ENCODE assay signal across 8 cellular contexts in the genomic region with DNA sequence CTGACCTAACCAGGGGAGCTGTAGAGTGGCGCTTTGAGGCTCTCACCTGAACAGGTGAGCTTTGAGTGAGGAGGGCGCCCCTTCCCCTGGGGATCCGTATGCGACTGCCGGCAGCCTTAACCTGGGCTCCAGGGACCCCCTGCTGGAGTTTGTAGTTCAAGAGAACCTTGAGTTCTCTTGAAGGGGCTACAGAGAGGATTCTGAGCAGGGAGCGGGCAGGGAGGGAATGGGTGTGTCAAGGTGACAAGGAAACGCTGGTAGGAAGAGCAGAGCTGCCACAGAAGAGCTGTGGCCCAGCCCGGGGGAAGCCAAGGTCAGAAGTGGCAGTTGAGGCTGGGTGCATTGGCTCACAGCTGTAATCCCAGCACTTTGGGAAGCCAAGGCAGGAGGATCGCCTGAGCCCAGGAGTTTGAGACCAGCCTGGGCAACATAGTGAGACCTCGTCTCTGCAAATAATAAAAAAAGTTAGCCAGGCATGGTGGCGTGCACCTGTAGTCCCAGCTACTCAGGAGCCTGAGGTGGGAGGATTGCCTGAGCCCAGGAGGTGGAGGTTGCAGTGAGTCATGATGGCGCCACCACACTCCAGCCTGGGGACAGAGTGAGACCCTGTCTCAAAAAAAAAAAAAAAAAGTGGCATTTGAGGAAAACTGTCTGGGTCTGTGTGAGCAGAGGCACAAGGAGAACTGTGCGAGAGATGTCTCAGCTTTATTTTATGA. TPM values are rescaled to one million over a fixed set of nuclear protein-coding genes. Genes with fewer than 3 reads are reported as not detected.
DNase-seq lines count a peak whose midpoint lies in the region; ATAC-seq and TF ChIP-seq lines count a peak whose summit lies in the region.

No MANE protein-coding gene starts in this region.

- H3K27me3 Mint-ChIP-seq in activated CD8-positive, alpha-beta memory T cell treated with anti-CD3 and anti-CD28 coated beads, Interleukin-2, amount 10 ng/mL, durations not matched to agents 7 days and 5 days: peaks cover 6% of the 10 kb centered on the region
- H3K27me3 Mint-ChIP-seq in activated naive CD8-positive, alpha-beta T cell treated with anti-CD3 and anti-CD28 coated beads, Interleukin-2, amount 50 U/mL, for 24 hours: peaks cover 7% of the 10 kb centered on the region

- H3K36me3 ChIP-seq in left lung: peaks cover 0 to 8% of the 10 kb centered on the region in 2 donors
- no peaks in the 10 kb centered on the region for H3K36me3 ChIP-seq in brain microvascular endothelial cell (replicated peaks)

- H3K4me3 ChIP-seq in left lung (peak overlapping the region; percentile 38 to 73), brain microvascular endothelial cell (ENCODE audit: low read depth, low read length) (no peak overlapping the region)

- ATAC-seq in activated CD8-positive, alpha-beta memory T cell treated with anti-CD3 and anti-CD28 coated beads, Interleukin-2, amount 10 ng/mL, durations not matched to agents 7 days and 5 days: no peak
- no peak for ATAC-seq in activated naive CD8-positive, alpha-beta T cell treated with anti-CD3 and anti-CD28 coated beads, Interleukin-2, amount 50 U/mL, for 24 hours
- ATAC-seq in left lung: peak; percentile 6
- no peak for ATAC-seq in GM21737 (IDR thresholded peaks at IDR 0.05; ENCODE audit: unreplicated experiment)

- no peaks in the 10 kb centered on the region for H3K9me3 Mint-ChIP-seq in activated CD8-positive, alpha-beta memory T cell treated with anti-CD3 and anti-CD28 coated beads, Interleukin-2, amount 10 ng/mL, durations not matched to agents 7 days and 5 days (ENCODE audit: low read depth)
- H3K9me3 Mint-ChIP-seq in activated naive CD8-positive, alpha-beta T cell treated with anti-CD3 and anti-CD28 coated beads, Interleukin-2, amount 50 U/mL, for 24 hours: no peaks in the 10 kb centered on the region

- peaks cover 16% of the 10 kb centered on the region for H3K4me1 Mint-ChIP-seq in activated CD8-positive, alpha-beta memory T cell treated with anti-CD3 and anti-CD28 coated beads, Interleukin-2, amount 10 ng/mL, durations not matched to agents 7 days and 5 days
- peaks cover 11% of the 10 kb centered on the region for H3K4me1 Mint-ChIP-seq in activated naive CD8-positive, alpha-beta T cell treated with anti-CD3 and anti-CD28 coated beads, Interleukin-2, amount 50 U/mL, for 24 hours

- TF ChIP-seq CTCF in left lung (IDR thresholded peaks at IDR 0.05) (no peak), brain microvascular endothelial cell (IDR thresholded peaks at IDR 0.05; ENCODE audit: low read depth, low read length, missing control alignments) (no peak)

- peaks cover 9% of the 10 kb centered on the region for H3K36me3 Mint-ChIP-seq in activated CD8-positive, alpha-beta memory T cell treated with anti-CD3 and anti-CD28 coated beads, Interleukin-2, amount 10 ng/mL, durations not matched to agents 7 days and 5 days
- peaks cover 7% of the 10 kb centered on the region for H3K36me3 Mint-ChIP-seq in activated naive CD8-positive, alpha-beta T cell treated with anti-CD3 and anti-CD28 coated beads, Interleukin-2, amount 50 U/mL, for 24 hours (ENCODE audit: low read depth)

- in situ Hi-C loops in brain microvascular endothelial cell (cut with HindIII; ENCODE audit: low pct_ligation_motif_present, low sequenced_read_pairs): no loop called here

- H3K27ac ChIP-seq in left lung (peak overlapping the region; percentile 72 to 76), substantia nigra (ENCODE audit: low read depth, low read length, poor library complexity, severe bottlenecking) (peak overlapping the region; percentile 30), brain microvascular endothelial cell (no peak overlapping the region)

- intact Hi-C loops in left lung (cut with DNase I): loop anchor here (10.0 kb wide), 2 partner anchors 58 to 102 kb away; partner anchors contain the start of gene MYO15B (in 1 of the 2)

- CTCF ChIA-PET in activated CD8-positive, alpha-beta memory T cell treated with anti-CD3 and anti-CD28 coated beads, Interleukin-2, amount 10 ng/mL, durations not matched to agents 7 days and 5 days (lab: Charles Lee): interaction anchor here (0.8 to 1.9 kb wide), 5 partner anchors 8 to 225 kb away, joined by 3 to 17 read pairs (median 4); partner anchors contain the start of gene TSEN54

- peak overlapping the region; percentile 70 for H3K4me3 Mint-ChIP-seq in activated CD8-positive, alpha-beta memory T cell treated with anti-CD3 and anti-CD28 coated beads, Interleukin-2, amount 10 ng/mL, durations not matched to agents 7 days and 5 days
- H3K4me3 Mint-ChIP-seq in activated naive CD8-positive, alpha-beta T cell treated with anti-CD3 and anti-CD28 coated beads, Interleukin-2, amount 50 U/mL, for 24 hours: peak overlapping the region; percentile 55

- H3K27me3 ChIP-seq in left lung (peaks cover 0 to 15% of the 10 kb centered on the region in 2 donors), brain microvascular endothelial cell (replicated peaks) (peaks cover 9% of the 10 kb centered on the region)

- DNase-seq in activated CD8-positive, alpha-beta memory T cell treated with anti-CD3 and anti-CD28 coated beads, Interleukin-2, amount 10 ng/mL, durations not matched to agents 7 days and 5 days: no peak
- no peak for DNase-seq in activated CD8-positive, alpha-beta memory T cell treated with anti-CD3 and anti-CD28 coated beads for 24 hours
- DNase-seq in activated naive CD8-positive, alpha-beta T cell treated with anti-CD3 and anti-CD28 coated beads, Interleukin-2, amount 50 U/mL, for 24 hours: no peak
- DNase-seq in left lung (no peak), substantia nigra (lab: John Stamatoyannopoulos, UW) (no peak), brain microvascular endothelial cell (no peak), Kasumi-1 (lab: John Stamatoyannopoulos, UW) (no peak)

- peaks cover 4 to 27% of the 10 kb centered on the region in 2 donors for H3K4me1 ChIP-seq in left lung

- no peaks in the 10 kb centered on the region for H3K9me3 ChIP-seq in left lung

- no peak overlapping the region for H3K27ac Mint-ChIP-seq in activated CD8-positive, alpha-beta memory T cell treated with anti-CD3 and anti-CD28 coated beads, Interleukin-2, amount 10 ng/mL, durations not matched to agents 7 days and 5 days
- H3K27ac Mint-ChIP-seq in activated naive CD8-positive, alpha-beta T cell treated with anti-CD3 and anti-CD28 coated beads, Interleukin-2, amount 50 U/mL, for 24 hours: no peak overlapping the region

RNA-seq across cellular contexts. Expression of gene LLGL2, which starts 1.2 kb away (rescaled TPM):
- 10 to 100 TPM; 15.7 to 30.5 TPM for total RNA-seq in activated CD8-positive, alpha-beta memory T cell treated with anti-CD3 and anti-CD28 coated beads, Interleukin-2, amount 10 ng/mL, durations not matched to agents 7 days and 5 days
- 100 to 1,000 TPM; 161 to 173 TPM for total RNA-seq in left lung

RNA-seq across cellular contexts. Expression of gene TSEN54, which starts 10.4 kb away (rescaled TPM):
- total RNA-seq in activated CD8-positive, alpha-beta memory T cell treated with anti-CD3 and anti-CD28 coated beads, Interleukin-2, amount 10 ng/mL, durations not matched to agents 7 days and 5 days: 10 to 100 TPM; 92.0 to 97.7 TPM
- 10 to 100 TPM; 15.8 to 22.9 TPM for total RNA-seq in left lung

RNA-seq across cellular contexts. Expression of gene CASKIN2, which starts 11.4 kb away (rescaled TPM):
- 1 to 10 TPM; 2.3 to 4.5 TPM for total RNA-seq in activated CD8-positive, alpha-beta memory T cell treated with anti-CD3 and anti-CD28 coated beads, Interleukin-2, amount 10 ng/mL, durations not matched to agents 7 days and 5 days
- 10 to 100 TPM; 43.8 to 74.4 TPM for total RNA-seq in left lung

Comparison
In these comparisons a context has a peak if more than half of its experiments do, and no peak if none do; other contexts are left out.
1. RNA of gene LLGL2, which starts 1.2 kb away (total RNA-seq): 161 to 173 TPM in left lung; 15.7 to 30.5 TPM in activated CD8-positive, alpha-beta memory T cell treated with anti-CD3 and anti-CD28 coated beads, Interleukin-2, amount 10 ng/mL, durations not matched to agents 7 days and 5 days; every median in the first group is over 4 times any median in the second.
2. RNA of gene CASKIN2, which starts 11.4 kb away (total RNA-seq): 43.8 to 74.4 TPM in left lung; 2.3 to 4.5 TPM in activated CD8-positive, alpha-beta memory T cell treated with anti-CD3 and anti-CD28 coated beads, Interleukin-2, amount 10 ng/mL, durations not matched to agents 7 days and 5 days; every median in the first group is over 4 times any median in the second.